ENCODE assay signal across 22 cellular contexts in genomic region chr20:532530-532929, GRCh38. TPM values are rescaled to one million over a fixed set of nuclear protein-coding genes. Genes with fewer than 3 reads are reported as not detected.
DNase-seq lines count a peak whose midpoint lies in the region; ATAC-seq, FAIRE-seq and TF ChIP-seq lines count a peak whose summit lies in the region.
"Had no signal": no experiment of that assay in that cellular context is flagged by ENCODE, and none has a peak within 500 bp of the region (broad histone marks: within the 10 kb centered on the region; RNA-seq: fewer than 3 reads in every experiment).

No MANE protein-coding gene starts in this region.

- TF ChIP-seq POLR2A in HepG2 (IDR thresholded peaks at IDR 0.05; ENCODE audit: insufficient read depth in 1 of 2, low read depth in 2 of 2, low read length in 2 of 2) = no peak

- peaks cover 10% of the 10 kb centered on the region for H3K9me3 Mint-ChIP-seq in CD8-positive, alpha-beta T cell
- peaks cover 2% of the 10 kb centered on the region; the same call in 1 of the 2 replicates for H3K9me3 Mint-ChIP-seq in WTC11
- H3K9me3 Mint-ChIP-seq in progenitor cell of endocrine pancreas (ENCODE audit: low read depth) = peaks cover 6% of the 10 kb centered on the region
- H3K9me3 Mint-ChIP-seq: CD4-positive, alpha-beta T cell had no signal

- H3K27me3 ChIP-seq in CD8-positive, alpha-beta T cell (ENCODE audit: insufficient read depth, low read length) = no peaks in the 10 kb centered on the region
- no peaks in the 10 kb centered on the region for H3K27me3 ChIP-seq in HepG2 (ENCODE audit: control insufficient read depth in 1 of 2, insufficient read depth in 2 of 2, low read length in 2 of 2)
- H3K27me3 ChIP-seq: BLaER1 treated with 17β-estradiol and CSF1 and Interleukin-3, amounts not matched to agents 10 nM and 100 nM had no signal

- no peaks in the 10 kb centered on the region for H3K36me3 ChIP-seq in CD8-positive, alpha-beta T cell (ENCODE audit: insufficient read depth, low read length)
- peaks cover 2 to 22% of the 10 kb centered on the region in 2 experiments; a peak in 4 of 5 replicates for H3K36me3 ChIP-seq in HepG2 (replicated peaks in 1 of 2; ENCODE audit: control insufficient read depth in 1 of 2, insufficient read depth in 2 of 2, low read length in 2 of 2)

- no peak overlapping the region for H3K27ac ChIP-seq in CD8-positive, alpha-beta T cell (ENCODE audit: low read depth, low read length)
- H3K27ac ChIP-seq in HepG2 (ENCODE audit: extremely low read length, insufficient read depth, low read length) = no peak overlapping the region
- H3K27ac ChIP-seq: BLaER1 treated with 17β-estradiol and CSF1 and Interleukin-3, amounts not matched to agents 10 nM and 100 nM; HL-60 had no signal

- no peak for TF ChIP-seq CTCF in CD8-positive, alpha-beta T cell (IDR thresholded peaks at IDR 0.05)
- TF ChIP-seq CTCF in WTC11 (IDR thresholded peaks at IDR 0.05) (no peak), HepG2 (CRISPR knock-in tag; IDR thresholded peaks at IDR 0.05) (no peak), progenitor cell of endocrine pancreas (IDR thresholded peaks at IDR 0.05; ENCODE audit: unreplicated experiment) (no peak)

- H3K4me1 ChIP-seq in CD8-positive, alpha-beta T cell (ENCODE audit: insufficient read depth, low read length) = peaks cover 35% of the 10 kb centered on the region
- H3K4me1 ChIP-seq in HepG2 (ENCODE audit: insufficient read depth, low read length) = peaks cover 91% of the 10 kb centered on the region

- H3K36me3 Mint-ChIP-seq in CD8-positive, alpha-beta T cell = peaks cover 41% of the 10 kb centered on the region
- H3K36me3 Mint-ChIP-seq in WTC11 (peaks cover 7% of the 10 kb centered on the region), progenitor cell of endocrine pancreas (ENCODE audit: insufficient read depth) (peaks cover 14% of the 10 kb centered on the region)

- no TSS peak for BruUV-seq in HepG2 (replicated peaks; lab: Mats Ljungman, UMichigan)

- no peak overlapping the region for H2AFZ ChIP-seq in HepG2 (ENCODE audit: low read length)
- H2AFZ ChIP-seq: PC-9 had no signal

- peaks cover 98% of the 10 kb centered on the region for H3K79me2 ChIP-seq in HepG2 (ENCODE audit: insufficient read depth, low read length)

- in situ Hi-C loops in HepG2 (cut with HindIII; ENCODE audit: extremely low pct_ligation_motif_present, low pct_unique_long_range_greater_than_20kb) = no loop called here

- H3K4me2 ChIP-seq in HepG2 (ENCODE audit: low read depth, low read length) = peak overlapping the region; percentile 5; the same call in 1 of the 2 replicates
- H3K4me2 ChIP-seq: PC-9 had no signal

- POLR2A ChIA-PET in CD8-positive, alpha-beta T cell (lab: Charles Lee) = no interaction called here
- POLR2A ChIA-PET in WTC11 (lab: Charles Lee) = no interaction called here
- POLR2A ChIA-PET in HepG2 (lab: Yijun Ruan, JAX) = no interaction called here

- TF ChIP-seq EP300 in HepG2 (IDR thresholded peaks at IDR 0.05; ENCODE audit: low read depth in 2 of 2, low read length in 2 of 2) = no peak
- TF ChIP-seq EP300 in HepG2 (CRISPR knock-in tag; IDR thresholded peaks at IDR 0.05; ENCODE audit: borderline replicate concordance) = no peak

- peaks cover 100% of the 10 kb centered on the region for H4K20me1 ChIP-seq in HepG2 (ENCODE audit: insufficient read depth, low read length)

- no peak overlapping the region for H3K4me3 Mint-ChIP-seq in CD8-positive, alpha-beta T cell
- H3K4me3 Mint-ChIP-seq in WTC11 = no peak overlapping the region
- H3K4me3 Mint-ChIP-seq in progenitor cell of endocrine pancreas (ENCODE audit: low read depth) = no peak overlapping the region
- H3K4me3 Mint-ChIP-seq: CD4-positive, alpha-beta T cell had no signal

- no peak overlapping the region for H3K9ac ChIP-seq in HepG2 (ENCODE audit: insufficient read depth, low read depth, low read length)
- H3K9ac ChIP-seq: BLaER1 treated with 17β-estradiol and CSF1 and Interleukin-3, amounts not matched to agents 10 nM and 100 nM had no signal

- H3K9me3 ChIP-seq in CD8-positive, alpha-beta T cell (ENCODE audit: low read length) = peaks cover 5% of the 10 kb centered on the region
- H3K9me3 ChIP-seq in HepG2 (ENCODE audit: low read length) = peaks cover 4% of the 10 kb centered on the region; the same call in 1 of the 2 replicates
- H3K9me3 ChIP-seq: Caco-2 had no signal

- no peak for TF ChIP-seq RAD21 in HepG2 (CRISPR knock-in tag; IDR thresholded peaks at IDR 0.05)

- no peak for FAIRE-seq in HepG2 (lab: Jason Lieb, UNC)
- FAIRE-seq: A204.1, G401.6, K562 had no signal

- DNase-seq in CD8-positive, alpha-beta T cell = no peak
- DNase-seq in WTC11 (ENCODE audit: low spot score) = no peak
- DNase-seq in HepG2 (ENCODE audit: low spot score) = no peak
- no peak for DNase-seq in progenitor cell of endocrine pancreas (ENCODE audit: low spot score, unreplicated experiment)
- no peak for DNase-seq in stimulated activated CD4-positive, alpha-beta T cell treated with anti-CD3 and anti-CD28 coated beads, Interleukin-4, amount 100 ng/mL, for 4 hours
- DNase-seq in NCI-H2227 treated with DMSO at 0.1 percent for 48 hours (lab: John Stamatoyannopoulos, UW) = no peak
- DNase-seq: AML-193; Caco-2; CD4-positive, alpha-beta T cell; GOT3; HCEC 1CT; Kasumi-1; NCI-H2029; NCI-H526 treated with DMSO at 0.1 percent for 48 hours; PC-9 had no signal

- CTCF ChIA-PET in CD8-positive, alpha-beta T cell (lab: Charles Lee) = interaction anchor here (1.0 kb wide), 1 partner anchor 28 kb away, joined by 3 read pairs; no protein-coding TSS in a partner anchor
- CTCF ChIA-PET in WTC11 (lab: Charles Lee) (no interaction called here), HepG2 (lab: Yijun Ruan, JAX; ENCODE audit: low intra/inter-chr PET ratio, low total read pairs) (no interaction called here)

- ATAC-seq in CD8-positive, alpha-beta T cell = no peak
- ATAC-seq in WTC11 (no peak), HepG2 (no peak), HG02938 (IDR thresholded peaks at IDR 0.05; ENCODE audit: unreplicated experiment) (no peak)
- ATAC-seq: K562, Right ventricle myocardium inferior had no signal

- H3K27me3 Mint-ChIP-seq in CD8-positive, alpha-beta T cell (ENCODE audit: low read depth) = no peaks in the 10 kb centered on the region
- no peaks in the 10 kb centered on the region for H3K27me3 Mint-ChIP-seq in WTC11 (ENCODE audit: low read depth)
- H3K27me3 Mint-ChIP-seq in progenitor cell of endocrine pancreas = no peaks in the 10 kb centered on the region
- H3K27me3 Mint-ChIP-seq: CD4-positive, alpha-beta T cell had no signal

- peak overlapping the region; percentile 27 for H3K27ac Mint-ChIP-seq in CD8-positive, alpha-beta T cell
- H3K27ac Mint-ChIP-seq in WTC11 (peak overlapping the region; percentile 60; the same call in 1 of the 2 replicates), progenitor cell of endocrine pancreas (peak overlapping the region; percentile 41)
- H3K27ac Mint-ChIP-seq: CD4-positive, alpha-beta T cell had no signal

- intact Hi-C loops in CD8-positive, alpha-beta T cell (cut with DNase I, micrococcal nuclease) = no loop called here
- intact Hi-C loops in HepG2 (cut with micrococcal nuclease; ENCODE audit: unreplicated experiment) = no loop called here

- WGBS in HepG2 (ENCODE audit: low lambda C conversion rate) = 61% methylated on average over 4 of the region's 4 CpGs

- no peak overlapping the region for H3K4me3 ChIP-seq in CD8-positive, alpha-beta T cell (ENCODE audit: low read depth, low read length)
- no peak overlapping the region for H3K4me3 ChIP-seq in HepG2 (replicated peaks in 1 of 3; ENCODE audit: insufficient read depth in 1 of 3, low read depth in 2 of 3, low read length in 3 of 3)
- H3K4me3 ChIP-seq: BLaER1 treated with 17β-estradiol and CSF1 and Interleukin-3, amounts not matched to agents 10 nM and 100 nM; K562; PC-9 had no signal

- H3K4me1 Mint-ChIP-seq in CD8-positive, alpha-beta T cell (ENCODE audit: low read depth) = peaks cover 63% of the 10 kb centered on the region
- peaks cover 60% of the 10 kb centered on the region for H3K4me1 Mint-ChIP-seq in WTC11
- peaks cover 42% of the 10 kb centered on the region for H3K4me1 Mint-ChIP-seq in progenitor cell of endocrine pancreas (ENCODE audit: low read depth)

TF ChIP-seq in HepG2, 621 proteins besides CTCF, POLR2A, EP300 and RAD21 (continues in another document):
- TF ChIP-seq THYN1 (CRISPR knock-in tag; IDR thresholded peaks at IDR 0.05; ENCODE audit: borderline replicate concordance, low read depth) = no peak
- no peak for TF ChIP-seq ZSCAN22 (CRISPR knock-in tag; IDR thresholded peaks at IDR 0.05)
- no peak for TF ChIP-seq NAIF1 (CRISPR knock-in tag; IDR thresholded peaks at IDR 0.05; ENCODE audit: borderline replicate concordance)
- TF ChIP-seq ZNF772 (CRISPR knock-in tag; IDR thresholded peaks at IDR 0.05) = no peak
- peak; percentile 85 for TF ChIP-seq CEBPB (IDR thresholded peaks at IDR 0.05; ENCODE audit: borderline replicate concordance, low read depth, low read length)
- TF ChIP-seq CEBPG (CRISPR knock-in tag; IDR thresholded peaks at IDR 0.05) = 0 out of 2 replicates have a peak, but pooled peaks have one; percentile 52
- TF ChIP-seq FOXA3 (CRISPR knock-in tag; IDR thresholded peaks at IDR 0.05) = no peak

RNA-seq across cellular contexts. Expression of gene CSNK2A1, which starts 11.1 kb away (rescaled TPM):
- total RNA-seq in CD8-positive, alpha-beta T cell = 10 to 100 TPM; 63.6 to 66.0 TPM
- 235 to 244 TPM (median 236 TPM) in 3 replicates for total RNA-seq in WTC11 (2021)
- 231 and 288 TPM in 2 replicates for total RNA-seq in HepG2 (2016; rRNA removed; fragmentation: Illumina TruSeq; extraction: Trizol)
- total RNA-seq in HepG2 (2016; cell fraction: cytosol; rRNA removed; fragmentation: Illumina TruSeq; extraction: Trizol; ENCODE audit: low read depth) = 61.5 and 68.7 TPM in 2 replicates
- 223 and 276 TPM in 2 replicates for total RNA-seq in HepG2 (2016; cell fraction: insoluble cytoplasmic fraction; rRNA removed; fragmentation: Illumina TruSeq; extraction: Trizol)
- 134 and 154 TPM in 2 replicates for total RNA-seq in HepG2 (2016; cell fraction: membrane; rRNA removed; fragmentation: Illumina TruSeq; extraction: Trizol)
- total RNA-seq in HepG2 (2016; cell fraction: nucleus; rRNA removed; fragmentation: Illumina TruSeq; extraction: Trizol) = 168 and 193 TPM in 2 replicates
- polyA plus RNA-seq in HepG2 (2011; rRNA removed) = 131 and 153 TPM in 2 replicates
- 111 and 139 TPM in 2 replicates for polyA plus RNA-seq in HepG2 (2011; cell fraction: cytosol; rRNA removed)
- polyA plus RNA-seq in HepG2 (2011; cell fraction: nucleus; rRNA removed) = 88.9 and 104 TPM in 2 replicates
- 170 and 173 TPM in 2 replicates for polyA plus RNA-seq in HepG2 (2012)
- 29.0 and 30.9 TPM in 2 replicates for polyA plus RNA-seq in HepG2 (2016; cell fraction: cytosol; fragmentation: Illumina TruSeq; extraction: Trizol; ENCODE audit: low read depth)
- polyA plus RNA-seq in HepG2 (2016; cell fraction: insoluble cytoplasmic fraction; fragmentation: Illumina TruSeq; extraction: Trizol; ENCODE audit: low read depth) = 222 and 255 TPM in 2 replicates
- polyA plus RNA-seq in HepG2 (2016; cell fraction: membrane; fragmentation: Illumina TruSeq; extraction: Trizol; ENCODE audit: low read depth) = 56.7 and 58.4 TPM in 2 replicates
- 145 and 159 TPM in 2 replicates for polyA plus RNA-seq in HepG2 (2016; cell fraction: nucleus; fragmentation: Illumina TruSeq; extraction: Trizol; ENCODE audit: insufficient read depth, low read depth)
- 131 and 343 TPM in 2 replicates for polyA minus RNA-seq in HepG2 (2011; rRNA and poly(A)+ RNA removed; ENCODE audit: low replicate concordance)
- polyA minus RNA-seq in HepG2 (2011; cell fraction: cytosol; rRNA and poly(A)+ RNA removed) = 168 and 178 TPM in 2 replicates
- polyA minus RNA-seq in HepG2 (2011; cell fraction: nucleus; rRNA and poly(A)+ RNA removed) = 284 and 317 TPM in 2 replicates
- total RNA-seq in progenitor cell of endocrine pancreas = 175 and 185 TPM in 2 replicates
